13 cellular contexts compared by ENCODE assay signal in genomic region chr22:45105281-45105700, GRCh38. TPM values are rescaled to one million over a fixed set of nuclear protein-coding genes. Genes with fewer than 3 reads are reported as not detected.
A peak's percentile ranks its signal among the peaks of the same experiment; 100 is the strongest.
DNase-seq lines count a peak whose midpoint lies in the region; ATAC-seq and TF ChIP-seq lines count a peak whose summit lies in the region.
"Had no signal": no experiment of that assay in that cellular context is flagged by ENCODE, and none has a peak within 500 bp of the region (broad histone marks: within the 10 kb centered on the region; RNA-seq: fewer than 3 reads in every experiment).

No MANE protein-coding gene starts in this region.

- in situ Hi-C loops in GM13976 (cut with MboI; ENCODE audit: low sequenced_read_pairs, unreplicated experiment): no loop called here

- H3K4me3 Mint-ChIP-seq in type B pancreatic cell: peak overlapping the region; percentile 27
- H3K4me3 Mint-ChIP-seq: activated T-helper 17 cell treated with anti-CD3 and anti-CD28 coated beads, Interleukin-2, amount 50 U/mL, for 72 hours; stimulated activated naive CD8-positive, alpha-beta T cell treated with anti-CD3 and anti-CD28 coated beads, Interleukin-15, amount 100 ng/mL, for 72 hours; WTC11 had no signal

- peaks cover 30% of the 10 kb centered on the region for H3K27me3 Mint-ChIP-seq in type B pancreatic cell

- H3K36me3 Mint-ChIP-seq in type B pancreatic cell: no peaks in the 10 kb centered on the region
- H3K36me3 Mint-ChIP-seq: WTC11 had no signal

- no peak for ATAC-seq in GM21390 (IDR thresholded peaks at IDR 0.05; ENCODE audit: unreplicated experiment)
- ATAC-seq: activated T-helper 17 cell treated with anti-CD3 and anti-CD28 coated beads, Interleukin-2, amount 50 U/mL, for 72 hours; stimulated activated naive CD8-positive, alpha-beta T cell treated with anti-CD3 and anti-CD28 coated beads, Interleukin-15, amount 100 ng/mL, for 72 hours; WTC11 had no signal

- H3K4me1 Mint-ChIP-seq in type B pancreatic cell (ENCODE audit: unreplicated experiment): no peaks in the 10 kb centered on the region
- H3K4me1 Mint-ChIP-seq: activated T-helper 17 cell treated with anti-CD3 and anti-CD28 coated beads, Interleukin-2, amount 50 U/mL, for 72 hours; stimulated activated naive CD8-positive, alpha-beta T cell treated with anti-CD3 and anti-CD28 coated beads, Interleukin-15, amount 100 ng/mL, for 72 hours had no signal

- H3K9me3 Mint-ChIP-seq in type B pancreatic cell: peaks cover 7% of the 10 kb centered on the region
- H3K9me3 Mint-ChIP-seq: activated T-helper 17 cell treated with anti-CD3 and anti-CD28 coated beads, Interleukin-2, amount 50 U/mL, for 72 hours; stimulated activated naive CD8-positive, alpha-beta T cell treated with anti-CD3 and anti-CD28 coated beads, Interleukin-15, amount 100 ng/mL, for 72 hours; WTC11 had no signal

- DNase-seq in DMS153 (lab: John Stamatoyannopoulos, UW) (peak; percentile 56), DMS153 treated with DMSO at 0.1 percent for 48 hours (lab: John Stamatoyannopoulos, UW; ENCODE audit: unreplicated experiment) (no peak), NCI-H510A (lab: John Stamatoyannopoulos, UW) (peak; percentile 43), fibroblast of gingiva (ENCODE audit: low read depth) (peak; percentile 80), type B pancreatic cell (ENCODE audit: extremely low spot score, unreplicated experiment) (no peak), GM13976 (ENCODE audit: low spot score) (no peak)
- DNase-seq in activated effector memory CD4-positive, alpha-beta T cell treated with Interleukin-2 at 50 U/mL for 16 hours: no peak
- DNase-seq: 8988T; stimulated activated CD4-positive, alpha-beta T cell treated with anti-CD3 and anti-CD28 coated beads, Interleukin-15, amount 100 ng/mL, for 24 hours; stimulated activated naive CD8-positive, alpha-beta T cell treated with anti-CD3 and anti-CD28 coated beads, Interleukin-15, amount 100 ng/mL, for 72 hours had no signal

- no peak for TF ChIP-seq CTCF in type B pancreatic cell (conservative IDR thresholded peaks at IDR 0.05)
- TF ChIP-seq CTCF in GM13976 (IDR thresholded peaks at IDR 0.05; ENCODE audit: borderline replicate concordance, control extremely low read depth, extremely low read depth, insufficient read depth, missing control alignments): no peak

- peak overlapping the region; percentile 94 for H3K27ac Mint-ChIP-seq in type B pancreatic cell
- H3K27ac Mint-ChIP-seq: activated T-helper 17 cell treated with anti-CD3 and anti-CD28 coated beads, Interleukin-2, amount 50 U/mL, for 72 hours; stimulated activated naive CD8-positive, alpha-beta T cell treated with anti-CD3 and anti-CD28 coated beads, Interleukin-15, amount 100 ng/mL, for 72 hours; WTC11 had no signal

RNA-seq across cellular contexts. Expression of gene NUP50, which starts 58.4 kb away (rescaled TPM):
- 83.6 and 93.0 TPM in 2 replicates for total RNA-seq in type B pancreatic cell (ENCODE audit: low replicate concordance)

Comparison
In these comparisons a context has a peak if more than half of its experiments do, and no peak if none do; other contexts are left out.
1. DNase-seq: peak in DMS153 (single experiment), NCI-H510A (single experiment) and fibroblast of gingiva (single experiment); none in DMS153 treated with DMSO at 0.1 percent for 48 hours (single experiment), type B pancreatic cell (single experiment), GM13976 (single experiment) and activated effector memory CD4-positive, alpha-beta T cell treated with Interleukin-2 at 50 U/mL for 16 hours (single experiment).